In the genomic region with DNA sequence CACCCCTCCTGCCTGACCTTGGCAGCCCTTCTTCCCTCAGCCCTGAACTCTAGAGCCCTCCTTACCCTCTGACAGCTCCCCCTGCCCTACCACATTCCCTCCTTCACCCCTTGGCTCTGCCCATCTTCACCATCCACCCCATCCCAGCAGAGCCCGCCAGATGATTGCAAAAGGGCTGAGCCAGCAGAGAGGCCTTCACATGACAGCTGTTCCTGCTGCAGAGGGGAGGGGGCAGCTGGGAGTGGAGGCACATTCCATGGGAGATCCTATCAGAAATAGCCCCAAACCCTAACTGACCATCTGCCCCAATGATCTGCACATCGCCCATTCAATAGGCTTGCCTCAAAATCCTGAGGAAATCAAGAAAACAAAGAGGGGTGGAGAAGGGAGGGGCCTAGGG, we compare ENCODE assay signal across 9 cellular contexts. TPM values are rescaled to one million over a fixed set of nuclear protein-coding genes. Genes with fewer than 3 reads are reported as not detected.
DNase-seq lines count a peak whose midpoint lies in the region; ATAC-seq lines count a peak whose summit lies in the region.
"Had no signal": no experiment of that assay in that cellular context is flagged by ENCODE, and none has a peak within 500 bp of the region (broad histone marks: within the 10 kb centered on the region; RNA-seq: fewer than 3 reads in every experiment).

No MANE protein-coding gene starts in this region.

- peaks cover 49% of the 10 kb centered on the region for H3K4me1 ChIP-seq in thymus (ENCODE audit: control insufficient read depth, insufficient read depth, low read length)

- H3K9me3 Mint-ChIP-seq in activated CD4-positive, alpha-beta T cell treated with anti-CD3 and anti-CD28 coated beads for 36 hours (ENCODE audit: low read depth) = no peaks in the 10 kb centered on the region
- no peaks in the 10 kb centered on the region for H3K9me3 Mint-ChIP-seq in activated T-helper 17 cell treated with anti-CD3 and anti-CD28 coated beads, Interleukin-2, amount 50 U/mL, for 72 hours

- H3K9me3 ChIP-seq in thymus (ENCODE audit: control insufficient read depth) = no peaks in the 10 kb centered on the region

- ATAC-seq in activated CD4-positive, alpha-beta T cell treated with anti-CD3 and anti-CD28 coated beads for 36 hours = no peak
- no peak for ATAC-seq in activated T-helper 17 cell treated with anti-CD3 and anti-CD28 coated beads, Interleukin-2, amount 50 U/mL, for 72 hours (replicated peaks)

- no peaks in the 10 kb centered on the region for H3K27me3 Mint-ChIP-seq in activated CD4-positive, alpha-beta T cell treated with anti-CD3 and anti-CD28 coated beads for 36 hours
- no peaks in the 10 kb centered on the region for H3K27me3 Mint-ChIP-seq in activated T-helper 17 cell treated with anti-CD3 and anti-CD28 coated beads, Interleukin-2, amount 50 U/mL, for 72 hours

- peaks cover 13% of the 10 kb centered on the region for H3K36me3 ChIP-seq in thymus (ENCODE audit: control insufficient read depth, insufficient read depth)

- H3K27ac Mint-ChIP-seq in activated CD4-positive, alpha-beta T cell treated with anti-CD3 and anti-CD28 coated beads for 36 hours = peak overlapping the region; percentile 92
- H3K27ac Mint-ChIP-seq in activated T-helper 17 cell treated with anti-CD3 and anti-CD28 coated beads, Interleukin-2, amount 50 U/mL, for 72 hours = peak overlapping the region; percentile 99

- intact Hi-C loops in activated CD4-positive, alpha-beta T cell treated with anti-CD3 and anti-CD28 coated beads for 36 hours (cut with DNase I, micrococcal nuclease) = loop anchor here in 1 of 2 experiments (10.0 kb wide), 1 partner anchor 1570 kb away; no protein-coding TSS in a partner anchor

- H3K27me3 ChIP-seq in layer of hippocampus (ENCODE audit: control insufficient read depth, insufficient read depth, low read length) (no peaks in the 10 kb centered on the region), thymus (ENCODE audit: control insufficient read depth, insufficient read depth) (no peaks in the 10 kb centered on the region)

- POLR2A ChIA-PET in activated CD4-positive, alpha-beta T cell treated with anti-CD3 and anti-CD28 coated beads for 36 hours (lab: Charles Lee) = interaction anchor here (1.0 to 2.5 kb wide), 3 partner anchors 11 to 111 kb away, joined by 3 to 12 read pairs (median 3); partner anchors contain the start of genes C11orf98, CSKMT and TUT1

- H3K4me1 Mint-ChIP-seq in activated CD4-positive, alpha-beta T cell treated with anti-CD3 and anti-CD28 coated beads for 36 hours = peaks cover 94% of the 10 kb centered on the region
- H3K4me1 Mint-ChIP-seq in activated T-helper 17 cell treated with anti-CD3 and anti-CD28 coated beads, Interleukin-2, amount 50 U/mL, for 72 hours = peaks cover 69% of the 10 kb centered on the region

- CTCF ChIA-PET in activated CD4-positive, alpha-beta T cell treated with anti-CD3 and anti-CD28 coated beads for 36 hours (lab: Charles Lee) = interaction anchor here (1.9 to 7.4 kb wide), 2 partner anchors 11 to 130 kb away, joined by 11 to 42 read pairs; no protein-coding TSS in a partner anchor

- peak overlapping the region; percentile 42 for H3K4me3 Mint-ChIP-seq in activated CD4-positive, alpha-beta T cell treated with anti-CD3 and anti-CD28 coated beads for 36 hours
- H3K4me3 Mint-ChIP-seq in activated T-helper 17 cell treated with anti-CD3 and anti-CD28 coated beads, Interleukin-2, amount 50 U/mL, for 72 hours = peak overlapping the region; percentile 92

- H3K36me3 Mint-ChIP-seq in activated CD4-positive, alpha-beta T cell treated with anti-CD3 and anti-CD28 coated beads for 36 hours (ENCODE audit: low read depth) = peaks cover 29% of the 10 kb centered on the region
- peaks cover 74% of the 10 kb centered on the region for H3K36me3 Mint-ChIP-seq in activated T-helper 17 cell treated with anti-CD3 and anti-CD28 coated beads, Interleukin-2, amount 50 U/mL, for 72 hours (ENCODE audit: low read depth)

- H3K4me3 ChIP-seq in thymus (ENCODE audit: low read length) = no peak overlapping the region

- 98% methylated on average over 2 of the region's 2 CpGs for WGBS in thymus

- H3K27ac ChIP-seq in layer of hippocampus (ENCODE audit: low read depth, low read length) (peak overlapping the region; percentile 91), thymus (ENCODE audit: low read depth) (peak overlapping the region; percentile 66)

- DNase-seq in activated CD4-positive, alpha-beta T cell treated with anti-CD3 and anti-CD28 coated beads for 36 hours = no peak
- DNase-seq in activated CD4-positive, alpha-beta T cell treated with anti-CD3 and anti-CD28 coated beads for 4 hours = no peak
- DNase-seq in effector CD4-positive, alpha-beta T cell = no peak
- DNase-seq in cerebellar nuclear complex (lab: John Stamatoyannopoulos, UW) (no peak), NCI-H1092 treated with DMSO at 0.1 percent for 48 hours (lab: John Stamatoyannopoulos, UW) (no peak)
- DNase-seq: GOT3 had no signal

RNA-seq across cellular contexts. Expression of gene AHNAK, which starts 7.8 kb away (rescaled TPM):
- 10 to 100 TPM; 47.3 to 54.7 TPM for total RNA-seq in activated CD4-positive, alpha-beta T cell treated with anti-CD3 and anti-CD28 coated beads for 36 hours
- total RNA-seq in activated T-helper 17 cell treated with anti-CD3 and anti-CD28 coated beads, Interleukin-2, amount 50 U/mL, for 72 hours = 100 to 1,000 TPM; 155 to 336 TPM
- polyA plus RNA-seq in thymus = 35.8 TPM

RNA-seq across cellular contexts. Expression of gene EEF1G, which starts 19.3 kb away (rescaled TPM):
- 1,000 to 10,000 TPM; 1,986 to 2,351 TPM for total RNA-seq in activated CD4-positive, alpha-beta T cell treated with anti-CD3 and anti-CD28 coated beads for 36 hours
- total RNA-seq in activated T-helper 17 cell treated with anti-CD3 and anti-CD28 coated beads, Interleukin-2, amount 50 U/mL, for 72 hours = 1,000 to 10,000 TPM; 1,690 to 1,865 TPM
- 1,365 TPM for polyA plus RNA-seq in thymus

RNA-seq across cellular contexts. Expression of gene TUT1, which starts 36.9 kb away (rescaled TPM):
- 10 to 100 TPM; 32.5 to 36.0 TPM for total RNA-seq in activated CD4-positive, alpha-beta T cell treated with anti-CD3 and anti-CD28 coated beads for 36 hours
- 10 to 100 TPM; 23.8 to 25.7 TPM for total RNA-seq in activated T-helper 17 cell treated with anti-CD3 and anti-CD28 coated beads, Interleukin-2, amount 50 U/mL, for 72 hours
- 25.3 TPM for polyA plus RNA-seq in thymus

RNA-seq across cellular contexts. Expression of gene MTA2, which starts 47.3 kb away (rescaled TPM):
- 100 to 1,000 TPM; 159 to 179 TPM for total RNA-seq in activated CD4-positive, alpha-beta T cell treated with anti-CD3 and anti-CD28 coated beads for 36 hours
- total RNA-seq in activated T-helper 17 cell treated with anti-CD3 and anti-CD28 coated beads, Interleukin-2, amount 50 U/mL, for 72 hours = 100 to 1,000 TPM; 142 to 198 TPM
- 79.3 TPM for polyA plus RNA-seq in thymus

RNA-seq across cellular contexts. Expression of gene EML3, which starts 58.2 kb away (rescaled TPM):
- total RNA-seq in activated CD4-positive, alpha-beta T cell treated with anti-CD3 and anti-CD28 coated beads for 36 hours = 100 to 1,000 TPM; 101 to 112 TPM
- total RNA-seq in activated T-helper 17 cell treated with anti-CD3 and anti-CD28 coated beads, Interleukin-2, amount 50 U/mL, for 72 hours = 100 to 1,000 TPM; 122 to 130 TPM
- polyA plus RNA-seq in thymus = 99.3 TPM
